Comparison of ENCODE assay signal across 8 cellular contexts in the genomic region with DNA sequence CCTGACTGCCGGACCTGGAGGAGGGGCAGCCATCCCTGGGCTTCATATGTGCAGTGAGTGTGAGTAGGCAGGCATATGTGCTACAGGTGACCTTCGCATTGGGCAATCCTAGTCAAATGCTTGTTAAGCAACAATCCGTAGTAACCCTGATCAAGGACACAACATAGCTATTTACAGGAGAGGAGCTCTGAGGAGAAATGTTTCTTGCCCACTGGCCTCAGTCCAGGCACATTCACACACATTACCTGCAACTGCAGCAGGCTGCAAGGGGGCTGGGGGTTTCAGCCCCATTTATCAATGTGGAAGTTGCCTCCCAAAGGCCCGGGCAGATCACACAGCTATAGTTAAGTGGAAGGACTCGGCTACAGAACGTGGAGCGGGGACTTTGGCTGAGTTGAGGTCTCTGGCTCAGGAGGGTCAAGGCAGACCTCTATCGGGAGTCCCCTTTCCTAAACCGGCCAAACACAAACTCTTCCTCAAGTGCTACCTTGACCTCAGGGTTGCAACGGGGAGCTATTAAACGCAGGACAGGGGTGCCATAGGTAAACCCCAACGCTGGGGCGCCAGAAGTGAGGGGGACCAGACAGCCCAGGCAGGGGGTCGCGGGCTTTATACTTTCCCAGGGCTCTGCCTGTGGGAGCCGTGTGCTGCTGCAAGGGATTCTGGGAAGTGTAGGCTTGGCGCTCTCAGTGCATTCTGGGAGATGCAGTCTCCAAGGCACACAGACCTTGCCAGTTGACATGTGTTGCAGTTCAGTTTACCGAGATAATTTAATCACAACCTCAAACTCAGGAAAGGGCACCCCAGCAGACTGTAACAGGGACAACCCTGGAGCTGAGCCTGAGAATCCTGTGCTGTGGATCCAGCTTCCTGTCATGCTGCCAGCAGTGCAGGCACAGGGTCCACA. TPM values are rescaled to one million over a fixed set of nuclear protein-coding genes. Genes with fewer than 3 reads are reported as not detected.
DNase-seq lines count a peak whose midpoint lies in the region; ATAC-seq and TF ChIP-seq lines count a peak whose summit lies in the region.

No MANE protein-coding gene starts in this region.

- H3K9me3 ChIP-seq in HUES48 (ENCODE audit: control insufficient read depth, insufficient read depth, low read length) (no peaks in the 10 kb centered on the region), SK-N-SH (no peaks in the 10 kb centered on the region)

- POLR2A ChIA-PET in SK-N-SH (lab: Yijun Ruan, JAX): interaction anchor here (0.5 to 2.6 kb wide), 6 partner anchors 9 to 183 kb away, joined by 3 to 14 read pairs (median 4); a partner anchor contains a TSS

- H3K9me2 ChIP-seq in SK-N-SH: no peaks in the 10 kb centered on the region

- H3F3A ChIP-seq in SK-N-SH (replicated peaks; ENCODE audit: insufficient read depth): no peaks in the 10 kb centered on the region

- TF ChIP-seq RAD21 in SK-N-SH (IDR thresholded peaks at IDR 0.05; ENCODE audit: low read length): peak; percentile 35

- H3K4me1 ChIP-seq in HUES48 (ENCODE audit: control insufficient read depth, insufficient read depth, low read length): peaks cover 8% of the 10 kb centered on the region; the same call in 1 of the 2 replicates
- peaks cover 4 to 21% of the 10 kb centered on the region in 2 experiments; a peak in 2 of 4 replicates for H3K4me1 ChIP-seq in SK-N-SH (ENCODE audit: control insufficient read depth in 1 of 2, insufficient read depth in 2 of 2, low read depth in 1 of 2, low read length in 1 of 2)

- WGBS in SK-N-SH (ENCODE audit: low lambda C conversion rate): 34% methylated on average over 13 of the region's 18 CpGs

- CTCF ChIA-PET in SK-N-SH (lab: Yijun Ruan, JAX): interaction anchor here (0.5 to 14.2 kb wide), 25 partner anchors 10 to 588 kb away, joined by 3 to 169 read pairs (median 6); a partner anchor contains a TSS

- peak overlapping the region; percentile 46; the same call in 1 of the 2 replicates for H3K4me3 ChIP-seq in HUES48 (ENCODE audit: low read depth, low read length)
- H3K4me3 ChIP-seq in SK-N-SH (ENCODE audit: low read depth in 2 of 2, low read length in 1 of 2): peak overlapping the region in 1 of 2 experiments; percentile 43; a peak in 2 of 4 replicates

- DNase-seq in GDM1 (lab: John Stamatoyannopoulos, UW) (peak; percentile 16), SK-N-SH (peak; percentile 91), caudate nucleus (lab: John Stamatoyannopoulos, UW) (peak in 54 of 61 donors; percentile 1 to 85 (median 54)), kidney glomerular epithelial cell (lab: John Stamatoyannopoulos, UW) (peak; percentile 18), NCI-H1436 treated with DMSO at 0.1 percent for 48 hours (lab: John Stamatoyannopoulos, UW) (no peak)
- peak; percentile 40 for DNase-seq in stimulated activated CD4-positive, alpha-beta T cell treated with anti-CD3 and anti-CD28 coated beads, Interleukin-12 subunit alpha, Interleukin-12 subunit beta, amount 100 ng/mL, for 4 hours

- TF ChIP-seq EP300 in SK-N-SH (IDR thresholded peaks at IDR 0.05; ENCODE audit: borderline replicate concordance in 1 of 2, low read depth in 1 of 2, low read length in 1 of 2): no peak

- no peaks in the 10 kb centered on the region for H3K79me2 ChIP-seq in SK-N-SH (ENCODE audit: insufficient read depth)

- H4K20me1 ChIP-seq in SK-N-SH (ENCODE audit: insufficient read depth): no peaks in the 10 kb centered on the region

- peak overlapping the region; percentile 97 for H2AFZ ChIP-seq in SK-N-SH (ENCODE audit: low read depth)

- no peak for TF ChIP-seq CTCF in SK-N-SH (IDR thresholded peaks at IDR 0.05)

- no peaks in the 10 kb centered on the region for H3K27me3 ChIP-seq in HUES48 (ENCODE audit: control insufficient read depth, insufficient read depth, low read length)
- no peaks in the 10 kb centered on the region for H3K27me3 ChIP-seq in SK-N-SH (ENCODE audit: insufficient read depth)

- no peak for ATAC-seq in HG02840 (IDR thresholded peaks at IDR 0.05; ENCODE audit: low FRiP score, unreplicated experiment)

- peak overlapping the region; percentile 43; the same call in 1 of the 2 replicates for H3K4me2 ChIP-seq in SK-N-SH

- H3K36me3 ChIP-seq in HUES48 (ENCODE audit: control insufficient read depth, insufficient read depth, low read length) (no peaks in the 10 kb centered on the region), SK-N-SH (replicated peaks in 1 of 2; ENCODE audit: control insufficient read depth in 1 of 2, insufficient read depth in 2 of 2, low read length in 1 of 2) (no peaks in the 10 kb centered on the region)

- no peak overlapping the region for H3K27ac ChIP-seq in HUES48 (ENCODE audit: low read depth, low read length)
- H3K27ac ChIP-seq in SK-N-SH (ENCODE audit: low read depth in 2 of 2, low read length in 1 of 2): peak overlapping the region in 1 of 2 experiments; percentile 92; a peak in 2 of 4 replicates
- no peak overlapping the region for H3K27ac ChIP-seq in caudate nucleus (ENCODE audit: low read depth, low read length)

- H3K9ac ChIP-seq in HUES48 (ENCODE audit: low read depth, low read length) (no peak overlapping the region), SK-N-SH (no peak overlapping the region)

TF ChIP-seq in SK-N-SH, 30 proteins besides CTCF, POLR2A, EP300 and RAD21:
- TF ChIP-seq POLR2AphosphoS5 (IDR thresholded peaks at IDR 0.05; ENCODE audit: low read depth, low read length) (peak; percentile 77), FOXJ3 (CRISPR knock-in tag; IDR thresholded peaks at IDR 0.05) (peak; percentile 75; the same call in 1 of the 2 replicates), MXI1 (IDR thresholded peaks at IDR 0.05; ENCODE audit: low read depth, low read length) (peak; percentile 94), GATA2 (CRISPR knock-in tag; IDR thresholded peaks at IDR 0.05) (no peak), RCOR1 (IDR thresholded peaks at IDR 0.05; ENCODE audit: low read length) (peak; percentile 80), TEAD4 (IDR thresholded peaks at IDR 0.05; ENCODE audit: borderline replicate concordance, insufficient read depth) (no peak), CHD2 (IDR thresholded peaks at IDR 0.05; ENCODE audit: low read length, partially characterized antibody) (peak; percentile 82), TAF1 (IDR thresholded peaks at IDR 0.05; ENCODE audit: borderline replicate concordance, low read depth, low read length) (peak; percentile 29; the same call in 1 of the 2 replicates)
- TF ChIP-seq, protein P1, sequence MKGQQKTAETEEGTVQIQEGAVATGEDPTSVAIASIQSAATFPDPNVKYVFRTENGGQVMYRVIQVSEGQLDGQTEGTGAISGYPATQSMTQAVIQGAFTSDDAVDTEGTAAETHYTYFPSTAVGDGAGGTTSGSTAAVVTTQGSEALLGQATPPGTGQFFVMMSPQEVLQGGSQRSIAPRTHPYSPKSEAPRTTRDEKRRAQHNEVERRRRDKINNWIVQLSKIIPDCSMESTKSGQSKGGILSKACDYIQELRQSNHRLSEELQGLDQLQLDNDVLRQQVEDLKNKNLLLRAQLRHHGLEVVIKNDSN (IDR thresholded peaks at IDR 0.05; ENCODE audit: borderline replicate concordance, low read depth): no peak
- TF ChIP-seq, protein P2, sequence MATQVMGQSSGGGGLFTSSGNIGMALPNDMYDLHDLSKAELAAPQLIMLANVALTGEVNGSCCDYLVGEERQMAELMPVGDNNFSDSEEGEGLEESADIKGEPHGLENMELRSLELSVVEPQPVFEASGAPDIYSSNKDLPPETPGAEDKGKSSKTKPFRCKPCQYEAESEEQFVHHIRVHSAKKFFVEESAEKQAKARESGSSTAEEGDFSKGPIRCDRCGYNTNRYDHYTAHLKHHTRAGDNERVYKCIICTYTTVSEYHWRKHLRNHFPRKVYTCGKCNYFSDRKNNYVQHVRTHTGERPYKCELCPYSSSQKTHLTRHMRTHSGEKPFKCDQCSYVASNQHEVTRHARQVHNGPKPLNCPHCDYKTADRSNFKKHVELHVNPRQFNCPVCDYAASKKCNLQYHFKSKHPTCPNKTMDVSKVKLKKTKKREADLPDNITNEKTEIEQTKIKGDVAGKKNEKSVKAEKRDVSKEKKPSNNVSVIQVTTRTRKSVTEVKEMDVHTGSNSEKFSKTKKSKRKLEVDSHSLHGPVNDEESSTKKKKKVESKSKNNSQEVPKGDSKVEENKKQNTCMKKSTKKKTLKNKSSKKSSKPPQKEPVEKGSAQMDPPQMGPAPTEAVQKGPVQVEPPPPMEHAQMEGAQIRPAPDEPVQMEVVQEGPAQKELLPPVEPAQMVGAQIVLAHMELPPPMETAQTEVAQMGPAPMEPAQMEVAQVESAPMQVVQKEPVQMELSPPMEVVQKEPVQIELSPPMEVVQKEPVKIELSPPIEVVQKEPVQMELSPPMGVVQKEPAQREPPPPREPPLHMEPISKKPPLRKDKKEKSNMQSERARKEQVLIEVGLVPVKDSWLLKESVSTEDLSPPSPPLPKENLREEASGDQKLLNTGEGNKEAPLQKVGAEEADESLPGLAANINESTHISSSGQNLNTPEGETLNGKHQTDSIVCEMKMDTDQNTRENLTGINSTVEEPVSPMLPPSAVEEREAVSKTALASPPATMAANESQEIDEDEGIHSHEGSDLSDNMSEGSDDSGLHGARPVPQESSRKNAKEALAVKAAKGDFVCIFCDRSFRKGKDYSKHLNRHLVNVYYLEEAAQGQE (IDR thresholded peaks at IDR 0.05; ENCODE audit: low read depth, low read length): no peak

RNA-seq across cellular contexts. Expression of a gene that starts 9.4 kb away (rescaled TPM):
- 6.5 and 10.3 TPM in 2 replicates for polyA plus RNA-seq in SK-N-SH (2012; rRNA removed)
- 5.2 and 7.6 TPM in 2 replicates for polyA plus RNA-seq in SK-N-SH (2012; cell fraction: cytosol; rRNA removed)
- 12.4 and 21.0 TPM in 2 replicates for polyA plus RNA-seq in SK-N-SH (2012; cell fraction: nucleus; rRNA removed)

RNA-seq across cellular contexts. Expression of a gene that starts 17.6 kb away (rescaled TPM):
- polyA plus RNA-seq in SK-N-SH (2012; rRNA removed): 184 and 286 TPM in 2 replicates
- polyA plus RNA-seq in SK-N-SH (2012; cell fraction: cytosol; rRNA removed): 96.2 and 169 TPM in 2 replicates
- polyA plus RNA-seq in SK-N-SH (2012; cell fraction: nucleus; rRNA removed): 206 and 267 TPM in 2 replicates

RNA-seq across cellular contexts. Expression of a gene that starts 22.9 kb away (rescaled TPM):
- 17.1 and 18.3 TPM in 2 replicates for polyA plus RNA-seq in SK-N-SH (2012; rRNA removed)
- 14.7 and 20.2 TPM in 2 replicates for polyA plus RNA-seq in SK-N-SH (2012; cell fraction: cytosol; rRNA removed)
- polyA plus RNA-seq in SK-N-SH (2012; cell fraction: nucleus; rRNA removed): 14.7 and 15.3 TPM in 2 replicates

RNA-seq across cellular contexts. Expression of a gene that starts 24.5 kb away (rescaled TPM):
- polyA plus RNA-seq in SK-N-SH (2012; rRNA removed): 876 and 1,851 TPM in 2 replicates
- polyA plus RNA-seq in SK-N-SH (2012; cell fraction: cytosol; rRNA removed): 1,232 and 1,463 TPM in 2 replicates
- 356 and 431 TPM in 2 replicates for polyA plus RNA-seq in SK-N-SH (2012; cell fraction: nucleus; rRNA removed)

RNA-seq across cellular contexts. Expression of a gene that starts 27.6 kb away (rescaled TPM):
- 3.3 and 4.1 TPM in 2 replicates for polyA plus RNA-seq in SK-N-SH (2012; rRNA removed)
- polyA plus RNA-seq in SK-N-SH (2012; cell fraction: cytosol; rRNA removed): 1.1 and 1.4 TPM in 2 replicates
- 7.7 and 8.6 TPM in 2 replicates for polyA plus RNA-seq in SK-N-SH (2012; cell fraction: nucleus; rRNA removed)
